In genomic region chr4:22962186-22962786, GRCh38 we compare ENCODE assay signal across 9 cellular contexts.
DNase-seq lines count a peak whose midpoint lies in the region; ATAC-seq, FAIRE-seq and TF ChIP-seq lines count a peak whose summit lies in the region.
"Had no signal": no experiment of that assay in that cellular context is flagged by ENCODE, and none has a peak within 500 bp of the region (broad histone marks: within the 10 kb centered on the region; RNA-seq: fewer than 3 reads in every experiment).

No MANE protein-coding gene starts in this region.

- DNase-seq in A549 (ENCODE audit: low read depth in 1 of 2, low spot score in 1 of 2) = peak in 1 of 2 experiments; percentile 6
- peak; percentile 35 for DNase-seq in RPMI7951 (ENCODE audit: low read depth)
- peak; percentile 54 for DNase-seq in hepatocyte (ENCODE audit: low spot score)
- no peak for DNase-seq in spleen
- no peak for DNase-seq in hippocampal formation (lab: John Stamatoyannopoulos, UW)
- no peak for DNase-seq in GF-D8 (lab: John Stamatoyannopoulos, UW)
- DNase-seq: activated CD4-positive, alpha-beta T cell treated with anti-CD3 and anti-CD28 coated beads for 1 hour had no signal

- POLR2A ChIA-PET in A549 (lab: Yijun Ruan, JAX) = no interaction called here

- intact Hi-C loops in spleen (cut with DNase I; ENCODE audit: low total_unique reads) = no loop called here

- H3K9me2 ChIP-seq in hepatocyte (replicated peaks; ENCODE audit: insufficient read depth) = no peaks in the 10 kb centered on the region

- H3K9me3 ChIP-seq in A549 (no peaks in the 10 kb centered on the region), hepatocyte (ENCODE audit: low read depth) (no peaks in the 10 kb centered on the region), spleen (peaks cover 0 to 4% (median 0%) of the 10 kb centered on the region in 8 donors)

- H3K27ac ChIP-seq in A549 = no peak overlapping the region
- H3K27ac ChIP-seq in hepatocyte = peak overlapping the region; percentile 2
- H3K27ac ChIP-seq in spleen = no peak overlapping the region

- H3K4me2 ChIP-seq in A549 = no peak overlapping the region
- peak overlapping the region; percentile 7 for H3K4me2 ChIP-seq in hepatocyte

- H3K4me1 ChIP-seq in A549 (no peaks in the 10 kb centered on the region), hepatocyte (ENCODE audit: insufficient read depth) (no peaks in the 10 kb centered on the region), spleen (no peaks in the 10 kb centered on the region)

- ATAC-seq in A549 (no peak), HG03095 (IDR thresholded peaks at IDR 0.05; ENCODE audit: unreplicated experiment) (no peak)

- no peak overlapping the region for H2AFZ ChIP-seq in hepatocyte

- no peaks in the 10 kb centered on the region for H3K27me3 ChIP-seq in hepatocyte
- H3K27me3 ChIP-seq in spleen (replicated peaks in 1 of 7) = no peaks in the 10 kb centered on the region

- CTCF ChIA-PET in A549 (lab: Yijun Ruan, JAX) = no interaction called here

- no peaks in the 10 kb centered on the region for H3K36me3 ChIP-seq in hepatocyte (replicated peaks; ENCODE audit: insufficient read depth, low read depth)
- H3K36me3 ChIP-seq in spleen = no peaks in the 10 kb centered on the region

- WGBS in A549 (ENCODE audit: missing lambda C conversion rate) = 40% methylated on average over 6 of the region's 6 CpGs
- 40% methylated on average over 6 of the region's 6 CpGs for WGBS in hepatocyte (ENCODE audit: low lambda C conversion rate, missing lambda C conversion rate)
- 49 to 56% (median 52%) methylated on average over 6 of the region's 6 CpGs for WGBS in spleen, 5 donors

- TF ChIP-seq POLR2A in A549 (IDR thresholded peaks at IDR 0.05; ENCODE audit: low read length) (no peak), spleen (IDR thresholded peaks at IDR 0.05) (no peak)

- TF ChIP-seq EP300 in A549 (IDR thresholded peaks at IDR 0.05) = no peak

- no peaks in the 10 kb centered on the region for H4K20me1 ChIP-seq in hepatocyte (ENCODE audit: insufficient read depth, poor library complexity, severe bottlenecking)

- H3K79me2 ChIP-seq in hepatocyte = no peaks in the 10 kb centered on the region

- TF ChIP-seq CTCF in A549 (IDR thresholded peaks at IDR 0.05) (peak; percentile 23; the same call in 1 of the 3 replicates), GM12872 (IDR thresholded peaks at IDR 0.05; ENCODE audit: insufficient read depth, low read depth, low read length) (0 out of 3 replicates have a peak, but pooled peaks have one; percentile 21), hepatocyte (IDR thresholded peaks at IDR 0.05; ENCODE audit: poor library complexity) (peak; percentile 56), spleen (IDR thresholded peaks at IDR 0.05 in 8 of 11, conservative IDR thresholded peaks at IDR 0.05 in 3 of 11) (peak in 1 of 11 experiments; percentile 25)

- TF ChIP-seq RAD21 in A549 (conservative IDR thresholded peaks at IDR 0.05 in 1 of 2, IDR thresholded peaks at IDR 0.05 in 1 of 2) = peak; percentile 30 to 42; a peak in 2 of 5 replicates

- FAIRE-seq in A549 (lab: Jason Lieb, UNC) = no peak

- H3K4me3 ChIP-seq in A549 = no peak overlapping the region
- no peak overlapping the region for H3K4me3 ChIP-seq in hepatocyte
- H3K4me3 ChIP-seq in spleen = no peak overlapping the region

TF ChIP-seq in A549, 52 proteins besides CTCF, POLR2A, EP300 and RAD21:
- peak; percentile 27; the same call in 1 of the 3 replicates for TF ChIP-seq SMC3 (IDR thresholded peaks at IDR 0.05)
- TF ChIP-seq EHMT2 (IDR thresholded peaks at IDR 0.05; ENCODE audit: low read depth) = no peak
- no peak for TF ChIP-seq FOXS1 (CRISPR knock-in tag; IDR thresholded peaks at IDR 0.05)
- TF ChIP-seq RNF2 (IDR thresholded peaks at IDR 0.05; ENCODE audit: borderline replicate concordance, low read depth) = no peak

Comparison
In these comparisons a context has a peak if more than half of its experiments do, and no peak if none do; other contexts are left out.
1. DNase-seq: peak in RPMI7951 (single experiment) and hepatocyte (single experiment); none in spleen (single experiment), hippocampal formation (0 of 2) and GF-D8 (single experiment).